In the genomic region with DNA sequence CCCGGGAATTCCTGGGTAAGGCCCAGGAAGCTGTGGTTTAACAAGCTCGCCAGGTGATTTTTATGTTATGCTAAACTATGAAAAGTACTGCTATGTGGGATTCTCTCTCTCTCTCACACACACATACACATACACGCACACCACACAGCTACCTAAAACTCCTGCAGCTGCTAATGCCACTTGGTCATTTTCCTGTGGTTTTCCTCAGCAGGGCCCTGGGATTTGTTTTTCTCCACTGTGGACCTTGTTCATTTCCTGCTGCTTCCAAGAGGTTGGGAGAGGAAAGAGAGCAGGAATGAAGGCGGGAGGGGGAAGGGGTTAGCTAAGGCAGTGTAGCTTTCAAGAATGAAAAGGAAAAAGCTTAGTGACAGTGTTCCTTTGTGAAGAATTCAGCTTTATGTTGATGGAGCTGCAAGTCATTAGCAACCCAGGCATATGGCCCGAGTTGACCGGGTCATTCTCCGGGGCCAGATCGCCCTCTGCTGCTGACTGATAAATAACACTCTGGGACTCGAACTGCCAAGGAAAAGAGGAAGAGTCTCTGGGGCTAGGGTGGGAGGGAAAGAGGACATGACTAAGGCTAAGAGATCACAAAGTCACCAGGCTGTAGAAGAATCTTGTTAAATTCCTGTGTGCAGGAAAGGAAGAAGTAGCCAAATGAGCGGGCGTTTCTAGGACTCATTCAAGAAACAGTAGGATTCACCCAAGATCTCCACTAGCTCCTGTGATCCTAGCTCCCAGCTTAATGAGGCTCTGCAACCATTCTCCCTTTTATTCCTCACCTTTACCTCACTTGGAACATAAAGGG, we compare ENCODE assay signal across 8 cellular contexts. TPM values are rescaled to one million over a fixed set of nuclear protein-coding genes. Genes with fewer than 3 reads are reported as not detected.
DNase-seq lines count a peak whose midpoint lies in the region; ATAC-seq and TF ChIP-seq lines count a peak whose summit lies in the region.

No MANE protein-coding gene starts in this region.

- H3K4me1 ChIP-seq in HEK293 (ENCODE audit: control insufficient read depth, insufficient read depth, low read length) (no peaks in the 10 kb centered on the region), mucosa of rectum (ENCODE audit: control insufficient read depth in 2 of 2, insufficient read depth in 2 of 2, low read length in 2 of 2) (peaks cover 13 to 16% of the 10 kb centered on the region in 2 donors), tibial nerve (peaks cover 0 to 25% (median 9%) of the 10 kb centered on the region in 4 donors)

- CTCF ChIA-PET in HEK293 (lab: Yijun Ruan, JAX) (interaction anchor here (0.6 to 5.2 kb wide), 37 partner anchors 10 to 1062 kb away, joined by 3 to 68 read pairs (median 4); partner anchors contain the start of genes LRIG2 and PPM1J), WTC11 (lab: Charles Lee) (interaction anchor here (0.6 to 5.0 kb wide), 53 partner anchors 9 to 1089 kb away, joined by 3 to 149 read pairs (median 6); partner anchors contain the start of genes LRIG2, MOV10, PPM1J and SLC16A1)

- H3K4me3 Mint-ChIP-seq in WTC11, result peak overlapping the region; percentile 45

- WGBS in tibial nerve, 2 donors, result 12 to 13% methylated on average over 11 of the region's 11 CpGs

- H3K9me3 ChIP-seq in HEK293 (ENCODE audit: control insufficient read depth, insufficient read depth, low read depth, low read length) (no peaks in the 10 kb centered on the region), mucosa of rectum (ENCODE audit: control insufficient read depth in 2 of 2, low read length in 2 of 2) (no peaks in the 10 kb centered on the region), tibial nerve (no peaks in the 10 kb centered on the region)

- peak; percentile 82 for ATAC-seq in WTC11

- H3K9ac ChIP-seq in mucosa of rectum (ENCODE audit: low read depth in 1 of 2, low read length in 2 of 2), result peak overlapping the region in 1 of 2 donors; percentile 11

- peak in 1 of 2 donors; percentile 29 for TF ChIP-seq EP300 in tibial nerve (IDR thresholded peaks at IDR 0.05)

- no peak overlapping the region for H3K4me3 ChIP-seq in HEK293 (ENCODE audit: low read depth, low read length)
- no peak overlapping the region for H3K4me3 ChIP-seq in fibroblast of mammary gland (ENCODE audit: control insufficient read depth, low read depth, low read length)
- no peak overlapping the region for H3K4me3 ChIP-seq in mucosa of rectum (ENCODE audit: low read length in 2 of 2)
- no peak overlapping the region for H3K4me3 ChIP-seq in tibial nerve

- TF ChIP-seq CTCF in HEK293 (tag by site-specific recombination; IDR thresholded peaks at IDR 0.05) (peak; percentile 46; the same call in 1 of the 2 replicates), WTC11 (IDR thresholded peaks at IDR 0.05) (0 out of 2 replicates have a peak, but pooled peaks have one; percentile 22), fibroblast of mammary gland (conservative IDR thresholded peaks at IDR 0.05; ENCODE audit: control insufficient read depth, insufficient read depth, low read depth, low read length) (peak; percentile 60), tibial nerve (IDR thresholded peaks at IDR 0.05) (peak; percentile 32 to 79 (median 56))

- TF ChIP-seq POLR2A in tibial nerve (IDR thresholded peaks at IDR 0.05), result no peak

- POLR2A ChIA-PET in HEK293 (lab: Yijun Ruan, JAX) (interaction anchor here (0.5 to 2.5 kb wide), 5 partner anchors 9 to 327 kb away, joined by 4 to 11 read pairs (median 5); partner anchors contain the start of genes LRIG2, PPM1J and SLC16A1), WTC11 (lab: Charles Lee) (interaction anchor here (0.6 to 3.1 kb wide), 17 partner anchors 11 to 328 kb away, joined by 3 to 36 read pairs (median 4); partner anchors contain the start of genes LRIG2, PPM1J and SLC16A1)

- no peaks in the 10 kb centered on the region for H3K9me3 Mint-ChIP-seq in WTC11

- H3K36me3 ChIP-seq in HEK293 (ENCODE audit: control insufficient read depth in 2 of 2, insufficient read depth in 1 of 2, low read length in 2 of 2) (no peaks in the 10 kb centered on the region), mucosa of rectum (ENCODE audit: control insufficient read depth in 2 of 2, insufficient read depth in 2 of 2, low read length in 2 of 2) (no peaks in the 10 kb centered on the region), tibial nerve (no peaks in the 10 kb centered on the region)

- DNase-seq in NCI-H2107 treated with DMSO at 0.1 percent for 48 hours (lab: John Stamatoyannopoulos, UW; ENCODE audit: unreplicated experiment), result peak; percentile 52
- DNase-seq in NCI-H2107 (lab: John Stamatoyannopoulos, UW), result no peak
- peak; percentile 29 for DNase-seq in NCI-H1092 treated with DMSO at 0.1 percent for 48 hours (lab: John Stamatoyannopoulos, UW)
- peak; percentile 87 for DNase-seq in WTC11 (ENCODE audit: low spot score)
- DNase-seq in fibroblast of mammary gland (ENCODE audit: low read depth), result peak; percentile 91
- peak; percentile 49 to 81 for DNase-seq in tibial nerve (ENCODE audit: low spot score in 2 of 2)

- H3K4me1 Mint-ChIP-seq in WTC11, result peaks cover 62% of the 10 kb centered on the region

- H3K27me3 ChIP-seq in mucosa of rectum (ENCODE audit: control insufficient read depth in 2 of 2, insufficient read depth in 2 of 2, low read length in 2 of 2) (no peaks in the 10 kb centered on the region), tibial nerve (no peaks in the 10 kb centered on the region)

- H3K36me3 Mint-ChIP-seq in WTC11, result no peaks in the 10 kb centered on the region

- H3K27me3 Mint-ChIP-seq in WTC11 (ENCODE audit: low read depth), result no peaks in the 10 kb centered on the region; the same call in 1 of the 2 replicates

- H3K27ac Mint-ChIP-seq in WTC11, result peak overlapping the region; percentile 100

- H3K27ac ChIP-seq in HEK293 (ENCODE audit: extremely low read depth, low read depth, low read length) (no peak overlapping the region), mucosa of rectum (ENCODE audit: low read depth in 2 of 2, low read length in 2 of 2) (peak overlapping the region; percentile 62 to 63), tibial nerve (peak overlapping the region in 2 of 4 donors; percentile 48 to 64)

TF ChIP-seq in HEK293, 187 proteins besides CTCF, POLR2A, EP300 and RAD21 (continues in another document):
- TF ChIP-seq ZNF10 (tag by site-specific recombination; IDR thresholded peaks at IDR 0.05) (no peak), ZNF510 (tag by site-specific recombination; IDR thresholded peaks at IDR 0.05; ENCODE audit: insufficient replicate concordance) (no peak), ZBTB1 (tag by site-specific recombination; IDR thresholded peaks at IDR 0.05) (no peak), ZNF501 (tag by site-specific recombination; IDR thresholded peaks at IDR 0.05) (no peak), SETDB1 (IDR thresholded peaks at IDR 0.05; ENCODE audit: insufficient read length, low read length) (no peak), ZNF404 (tag by site-specific recombination; IDR thresholded peaks at IDR 0.05) (no peak), ZNF211 (tag by site-specific recombination; IDR thresholded peaks at IDR 0.05; ENCODE audit: low read depth) (no peak), ZBTB20 (tag by site-specific recombination; IDR thresholded peaks at IDR 0.05) (peak; percentile 38; the same call in 1 of the 2 replicates)

TF ChIP-seq in WTC11, 78 proteins besides CTCF, POLR2A, EP300 and RAD21 (continues in another document):
- TF ChIP-seq EMX1 (CRISPR knock-in tag; IDR thresholded peaks at IDR 0.05) (no peak), MYBL2 (CRISPR knock-in tag; IDR thresholded peaks at IDR 0.05) (no peak; the same call in 1 of the 2 replicates), ZNF423 (CRISPR knock-in tag; IDR thresholded peaks at IDR 0.05) (0 out of 2 replicates have a peak, but pooled peaks have one; percentile 14), ZNF671 (CRISPR knock-in tag; IDR thresholded peaks at IDR 0.05) (no peak), ATF1 (CRISPR knock-in tag; IDR thresholded peaks at IDR 0.05) (no peak), CREM (CRISPR knock-in tag; IDR thresholded peaks at IDR 0.05) (peak; percentile 57; the same call in 1 of the 2 replicates), SP1 (CRISPR knock-in tag; conservative IDR thresholded peaks at IDR 0.05) (peak; percentile 62), FOXK1 (CRISPR knock-in tag; IDR thresholded peaks at IDR 0.05) (no peak)
- TF ChIP-seq, protein P1, sequence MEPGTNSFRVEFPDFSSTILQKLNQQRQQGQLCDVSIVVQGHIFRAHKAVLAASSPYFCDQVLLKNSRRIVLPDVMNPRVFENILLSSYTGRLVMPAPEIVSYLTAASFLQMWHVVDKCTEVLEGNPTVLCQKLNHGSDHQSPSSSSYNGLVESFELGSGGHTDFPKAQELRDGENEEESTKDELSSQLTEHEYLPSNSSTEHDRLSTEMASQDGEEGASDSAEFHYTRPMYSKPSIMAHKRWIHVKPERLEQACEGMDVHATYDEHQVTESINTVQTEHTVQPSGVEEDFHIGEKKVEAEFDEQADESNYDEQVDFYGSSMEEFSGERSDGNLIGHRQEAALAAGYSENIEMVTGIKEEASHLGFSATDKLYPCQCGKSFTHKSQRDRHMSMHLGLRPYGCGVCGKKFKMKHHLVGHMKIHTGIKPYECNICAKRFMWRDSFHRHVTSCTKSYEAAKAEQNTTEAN (CRISPR knock-in tag; IDR thresholded peaks at IDR 0.05), result 0 out of 2 replicates have a peak, but pooled peaks have one; percentile 71

RNA-seq across cellular contexts. Expression of gene LRIG2, which starts 30.5 kb away (rescaled TPM):
- 22.5 to 23.5 TPM (median 22.9 TPM) in 3 replicates for total RNA-seq in WTC11 (2021)
- total RNA-seq in tibial nerve, result 10 to 100 TPM; 22.2 to 75.9 (median 25.3) TPM
